In the genomic region with DNA sequence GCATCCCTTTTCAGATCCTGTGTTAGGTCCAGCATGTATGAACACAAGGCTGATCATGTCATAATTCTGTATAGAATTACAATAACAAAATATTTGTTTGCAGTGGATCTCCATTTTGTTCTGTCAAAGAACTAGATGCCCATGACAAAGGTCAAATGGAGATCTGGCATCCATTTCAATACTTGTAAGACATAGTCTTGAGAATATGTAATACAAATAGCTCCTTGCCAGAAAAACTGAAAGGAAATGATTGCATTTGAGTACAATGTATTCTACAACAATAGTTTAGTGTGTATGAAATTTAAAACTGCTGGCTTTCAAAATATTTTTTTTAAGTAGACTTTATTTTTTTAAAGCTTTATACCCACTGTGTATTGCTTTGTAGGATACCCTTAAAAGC, we compare ENCODE assay signal across 26 cellular contexts.
"Had no signal": no experiment of that assay in that cellular context is flagged by ENCODE, and none has a peak within 500 bp of the region (broad histone marks: within the 10 kb centered on the region; RNA-seq: fewer than 3 reads in every experiment).

No MANE protein-coding gene starts in this region.

- H3K4me1 Mint-ChIP-seq: activated naive CD8-positive, alpha-beta T cell treated with anti-CD3 and anti-CD28 coated beads, Interleukin-2, amount 10 ng/mL, durations not matched to agents 7 days and 5 days had no signal

- ATAC-seq: left lung; naive thymus-derived CD4-positive, alpha-beta T cell; T-helper 17 cell had no signal

- DNase-seq: activated CD4-positive, alpha-beta T cell treated with anti-CD3 and anti-CD28 coated beads for 4 hours; activated CD4-positive, alpha-beta T cell treated with anti-CD3 and anti-CD28 coated beads, Interleukin-2, amount 50 U/mL, for 48 hours; activated CD4-positive, CD25-positive, alpha-beta regulatory T cell; activated CD8-positive, alpha-beta memory T cell treated with anti-CD3 and anti-CD28 coated beads, Interleukin-2, amount 50 U/mL, for 48 hours; activated naive CD4-positive, alpha-beta T cell treated with Interleukin-2 at 50 U/mL for 16 hours; activated naive CD8-positive, alpha-beta T cell treated with anti-CD3 and anti-CD28 coated beads, Interleukin-2, amount 10 ng/mL, durations not matched to agents 7 days and 5 days; activated T-cell treated with anti-CD3 and anti-CD28 coated beads, Interleukin-2, amount 50 U/mL, for 48 hours; amygdala; effector CD8-positive, alpha-beta T cell; foreskin fibroblast; hippocampal formation; kidney glomerular epithelial cell; left lung; naive thymus-derived CD4-positive, alpha-beta T cell; occipital lobe; posterior cingulate gyrus; spleen; stimulated activated CD4-positive, alpha-beta T cell treated with anti-CD3 and anti-CD28 coated beads, Interleukin-4, amount 100 ng/mL, for 1 hour; stimulated activated naive CD4-positive, alpha-beta T cell treated with Interleukin-2 at 50 U/mL for 16 hours; SW 1271; T-helper 17 cell; uterus had no signal

- H3K4me3 ChIP-seq: cardiac muscle cell, left lung, spleen, tibial nerve, uterus had no signal

- H3K27ac Mint-ChIP-seq: activated naive CD8-positive, alpha-beta T cell treated with anti-CD3 and anti-CD28 coated beads, Interleukin-2, amount 10 ng/mL, durations not matched to agents 7 days and 5 days; dendritic cell treated with granulocyte-macrophage colony-stimulating factor and Interleukin-4, amounts not matched to agents 40 ng/mL and 50 ng/mL, for 4 days; naive thymus-derived CD4-positive, alpha-beta T cell; T-helper 17 cell had no signal

- H3K9me3 ChIP-seq: left lung, spleen, tibial nerve, uterus had no signal

- H3K4me1 ChIP-seq: uterus had no signal

- H3K9me3 Mint-ChIP-seq: activated naive CD8-positive, alpha-beta T cell treated with anti-CD3 and anti-CD28 coated beads, Interleukin-2, amount 10 ng/mL, durations not matched to agents 7 days and 5 days; dendritic cell treated with granulocyte-macrophage colony-stimulating factor and Interleukin-4, amounts not matched to agents 40 ng/mL and 50 ng/mL, for 4 days had no signal

- H3K27me3 Mint-ChIP-seq: activated naive CD8-positive, alpha-beta T cell treated with anti-CD3 and anti-CD28 coated beads, Interleukin-2, amount 10 ng/mL, durations not matched to agents 7 days and 5 days; dendritic cell treated with granulocyte-macrophage colony-stimulating factor and Interleukin-4, amounts not matched to agents 40 ng/mL and 50 ng/mL, for 4 days; naive thymus-derived CD4-positive, alpha-beta T cell; T-helper 17 cell had no signal

- H3K27me3 ChIP-seq: cardiac muscle cell, left lung, spleen, tibial nerve, uterus had no signal

- H3K36me3 ChIP-seq: cardiac muscle cell, left lung, spleen, tibial nerve, uterus had no signal

- H3K27ac ChIP-seq: cardiac muscle cell, left lung, spleen had no signal

- H3K4me3 Mint-ChIP-seq: activated naive CD8-positive, alpha-beta T cell treated with anti-CD3 and anti-CD28 coated beads, Interleukin-2, amount 10 ng/mL, durations not matched to agents 7 days and 5 days; dendritic cell treated with granulocyte-macrophage colony-stimulating factor and Interleukin-4, amounts not matched to agents 40 ng/mL and 50 ng/mL, for 4 days; naive thymus-derived CD4-positive, alpha-beta T cell; neural crest cell; T-helper 17 cell had no signal
